In the genomic region with DNA sequence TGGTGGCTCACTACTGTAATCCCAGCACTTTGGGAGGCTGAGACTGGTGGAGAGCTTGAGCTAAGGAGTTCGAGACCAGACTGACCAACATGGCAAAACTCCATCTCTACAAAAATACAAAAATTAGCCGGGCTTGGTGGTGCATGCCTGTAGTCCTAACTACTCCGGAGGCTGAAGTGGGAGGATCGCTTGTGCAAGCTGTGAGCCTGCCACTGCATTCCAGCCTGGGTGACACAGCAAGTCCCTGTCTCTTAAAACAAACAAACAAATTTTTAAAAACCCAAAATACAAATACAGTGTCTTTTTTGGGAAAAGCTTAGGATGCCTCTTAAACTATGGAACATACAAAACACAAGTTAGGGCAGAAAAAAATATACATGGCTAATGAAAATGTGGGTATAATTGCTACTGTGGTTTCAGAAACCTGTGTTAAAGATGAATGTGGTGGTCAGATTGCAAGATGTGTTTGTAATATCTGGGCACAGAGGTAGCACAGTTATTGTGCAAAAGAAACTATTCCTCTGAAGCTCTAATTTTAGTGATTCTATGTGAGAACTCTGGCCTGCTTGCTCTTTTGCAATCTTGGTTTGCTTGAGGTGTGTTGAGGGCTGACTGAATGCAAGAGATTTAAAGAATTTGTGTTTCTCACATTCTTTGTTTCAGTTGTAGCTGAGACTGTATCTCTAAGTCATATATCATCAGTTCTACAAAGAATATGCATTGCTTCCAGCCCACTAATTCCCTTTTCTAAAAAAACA, we compare ENCODE assay signal across 21 cellular contexts. TPM values are rescaled to one million over a fixed set of nuclear protein-coding genes. Genes with fewer than 3 reads are reported as not detected.
A peak's percentile ranks its signal among the peaks of the same experiment; 100 is the strongest.
DNase-seq lines count a peak whose midpoint lies in the region; ATAC-seq, FAIRE-seq and TF ChIP-seq lines count a peak whose summit lies in the region.
"Had no signal": no experiment of that assay in that cellular context is flagged by ENCODE, and none has a peak within 500 bp of the region (broad histone marks: within the 10 kb centered on the region; RNA-seq: fewer than 3 reads in every experiment).

No MANE protein-coding gene starts in this region.

- CTCF ChIA-PET in A549 (lab: Yijun Ruan, JAX) = interaction anchor here (0.7 to 12.4 kb wide), 3 partner anchors 26 to 170 kb away, joined by 3 to 182 read pairs (median 5); no protein-coding TSS in a partner anchor
- CTCF ChIA-PET in activated CD8-positive, alpha-beta memory T cell treated with anti-CD3 and anti-CD28 coated beads, Interleukin-2, amount 10 ng/mL, durations not matched to agents 7 days and 5 days (lab: Charles Lee) = interaction anchor here (1.2 to 2.8 kb wide), 3 partner anchors 28 to 149 kb away, joined by 3 to 9 read pairs (median 5); no protein-coding TSS in a partner anchor

- DNase-seq in A549 (ENCODE audit: low read depth in 1 of 2, low spot score in 1 of 2) (peak in 1 of 2 experiments; percentile 39), H54 (ENCODE audit: insufficient read length, low spot score) (no peak), astrocyte (ENCODE audit: low read depth) (peak; percentile 80), mesenchymal stem cell (peak; percentile 66), medulla oblongata (ENCODE audit: extremely low spot score) (no peak)
- DNase-seq in stimulated activated effector memory CD8-positive, alpha-beta T cell treated with anti-CD3 and anti-CD28 coated beads, Interleukin-12 subunit alpha, Interleukin-12 subunit beta, amount 100 ng/mL, for 72 hours (ENCODE audit: low spot score in 2 of 2) = no peak
- no peak for DNase-seq in activated CD8-positive, alpha-beta memory T cell treated with anti-CD3 and anti-CD28 coated beads, Interleukin-2, amount 10 ng/mL, durations not matched to agents 7 days and 5 days
- DNase-seq: activated CD4-positive, alpha-beta T cell treated with anti-CD3 and anti-CD28 coated beads for 1 hour; colonic mucosa; erythroblast; KG1; left ventricle myocardium superior; NCI-H187; NCI-H526; stimulated activated CD4-positive, alpha-beta T cell treated with anti-CD3 and anti-CD28 coated beads, Interleukin-4, amount 100 ng/mL, for 4 hours; uterus had no signal

- H3K9me3 Mint-ChIP-seq in astrocyte (ENCODE audit: unreplicated experiment) = peaks cover 6% of the 10 kb centered on the region
- no peaks in the 10 kb centered on the region for H3K9me3 Mint-ChIP-seq in stimulated activated effector memory CD8-positive, alpha-beta T cell treated with anti-CD3 and anti-CD28 coated beads, Interleukin-12 subunit alpha, Interleukin-12 subunit beta, amount 100 ng/mL, for 72 hours
- H3K9me3 Mint-ChIP-seq in activated CD8-positive, alpha-beta memory T cell treated with anti-CD3 and anti-CD28 coated beads, Interleukin-2, amount 10 ng/mL, durations not matched to agents 7 days and 5 days (ENCODE audit: low read depth) = no peaks in the 10 kb centered on the region

- POLR2A ChIA-PET in A549 (lab: Yijun Ruan, JAX) = interaction anchor here (0.7 to 0.8 kb wide), 2 partner anchors 17 to 31 kb away, joined by 3 read pairs; no protein-coding TSS in a partner anchor

- peak overlapping the region; percentile 41 for H3K4me2 ChIP-seq in A549
- no peak overlapping the region for H3K4me2 ChIP-seq in astrocyte (ENCODE audit: low read length)
- H3K4me2 ChIP-seq in mesenchymal stem cell (ENCODE audit: low read length, poor library complexity, severe bottlenecking) = no peak overlapping the region
- H3K4me2 ChIP-seq: hepatocyte had no signal

- no peak overlapping the region for H3K18ac ChIP-seq in mesenchymal stem cell (ENCODE audit: low read depth in 1 of 2, low read length in 2 of 2)

- H3K27ac ChIP-seq in A549 (peak overlapping the region; percentile 35 to 72; a peak in 5 of 6 replicates), astrocyte (ENCODE audit: low read depth, low read length) (no peak overlapping the region), mesenchymal stem cell (ENCODE audit: low read length, poor library complexity, severe bottlenecking) (peak overlapping the region; percentile 38)
- H3K27ac ChIP-seq: colonic mucosa, hepatocyte, uterus had no signal

- H3K79me1 ChIP-seq in mesenchymal stem cell (replicated peaks; ENCODE audit: low read length, poor library complexity, severe bottlenecking) = no peaks in the 10 kb centered on the region

- H3K4me1 Mint-ChIP-seq in astrocyte (ENCODE audit: low read depth, unreplicated experiment) = peaks cover 8% of the 10 kb centered on the region
- H3K4me1 Mint-ChIP-seq in stimulated activated effector memory CD8-positive, alpha-beta T cell treated with anti-CD3 and anti-CD28 coated beads, Interleukin-12 subunit alpha, Interleukin-12 subunit beta, amount 100 ng/mL, for 72 hours = peaks cover 25% of the 10 kb centered on the region
- peaks cover 22% of the 10 kb centered on the region for H3K4me1 Mint-ChIP-seq in activated CD8-positive, alpha-beta memory T cell treated with anti-CD3 and anti-CD28 coated beads, Interleukin-2, amount 10 ng/mL, durations not matched to agents 7 days and 5 days

- 35% methylated on average over 4 of the region's 4 CpGs for WGBS in A549 (ENCODE audit: missing lambda C conversion rate)
- WGBS in mesenchymal stem cell = 45% methylated on average over 4 of the region's 4 CpGs

- H4K20me1 ChIP-seq in astrocyte (ENCODE audit: insufficient read depth, low read length) = peaks cover under 1% of the 10 kb centered on the region

- no peak overlapping the region for H2AFZ ChIP-seq in astrocyte (ENCODE audit: low read depth, low read length)
- H2AFZ ChIP-seq in mesenchymal stem cell (ENCODE audit: low read depth, low read length) = no peak overlapping the region
- H2AFZ ChIP-seq: hepatocyte had no signal

- H2AK5ac ChIP-seq in mesenchymal stem cell (ENCODE audit: low read length, severe bottlenecking) = no peak overlapping the region

- H3K23ac ChIP-seq in mesenchymal stem cell (ENCODE audit: low read length in 2 of 2) = no peak overlapping the region

- TF ChIP-seq EP300 in A549 (IDR thresholded peaks at IDR 0.05) = no peak

- H2BK12ac ChIP-seq in mesenchymal stem cell (ENCODE audit: low read length in 2 of 2) = no peak overlapping the region

- H3K9ac ChIP-seq in astrocyte (ENCODE audit: low read length) (no peak overlapping the region), mesenchymal stem cell (ENCODE audit: low read length) (no peak overlapping the region)

- no peak overlapping the region for H4K8ac ChIP-seq in mesenchymal stem cell (ENCODE audit: low read length)

- H3K4me3 Mint-ChIP-seq in astrocyte (ENCODE audit: unreplicated experiment) = no peak overlapping the region
- no peak overlapping the region for H3K4me3 Mint-ChIP-seq in stimulated activated effector memory CD8-positive, alpha-beta T cell treated with anti-CD3 and anti-CD28 coated beads, Interleukin-12 subunit alpha, Interleukin-12 subunit beta, amount 100 ng/mL, for 72 hours
- H3K4me3 Mint-ChIP-seq in activated CD8-positive, alpha-beta memory T cell treated with anti-CD3 and anti-CD28 coated beads, Interleukin-2, amount 10 ng/mL, durations not matched to agents 7 days and 5 days = no peak overlapping the region
- H3K4me3 Mint-ChIP-seq: activated naive CD8-positive, alpha-beta T cell; T-helper 1 cell treated with Interleukin-12 subunit alpha and Interleukin-12 subunit beta and Interleukin-4 antibody, amounts not matched to agents 30 μg/mL and 1 μg/mL, for 36 hours had no signal

- no peak overlapping the region for H3K14ac ChIP-seq in mesenchymal stem cell (ENCODE audit: low read length in 2 of 2)

- TF ChIP-seq CTCF in A549 (IDR thresholded peaks at IDR 0.05) = no peak
- no peak for TF ChIP-seq CTCF in astrocyte (IDR thresholded peaks at IDR 0.05; ENCODE audit: insufficient read depth, low read depth, low read length)

- FAIRE-seq in A549 (lab: Jason Lieb, UNC) (no peak), H54 (lab: Jason Lieb, UNC) (peak; percentile 69), astrocyte (lab: Jason Lieb, UNC) (peak; percentile 43)
- FAIRE-seq: RCC 7860 had no signal

- H2BK15ac ChIP-seq in mesenchymal stem cell (ENCODE audit: low read depth, poor library complexity, severe bottlenecking) = no peak overlapping the region

- no peak overlapping the region for H3K4ac ChIP-seq in mesenchymal stem cell (ENCODE audit: low read depth in 1 of 2, low read length in 2 of 2)

- H3K36me3 ChIP-seq in astrocyte (ENCODE audit: insufficient read depth, low read length) = no peaks in the 10 kb centered on the region
- peaks cover 0 to 5% of the 10 kb centered on the region in 2 experiments for H3K36me3 ChIP-seq in mesenchymal stem cell (ENCODE audit: control insufficient read depth in 1 of 2, insufficient read depth in 2 of 2, low read depth in 1 of 2, low read length in 2 of 2)
- H3K36me3 ChIP-seq: colonic mucosa, uterus had no signal

- peaks cover 10% of the 10 kb centered on the region for H3K79me2 ChIP-seq in astrocyte (ENCODE audit: insufficient read depth, low read length)
- H3K79me2 ChIP-seq: hepatocyte had no signal

- peak overlapping the region; percentile 83 for H3K27ac Mint-ChIP-seq in astrocyte (ENCODE audit: unreplicated experiment)
- no peak overlapping the region for H3K27ac Mint-ChIP-seq in stimulated activated effector memory CD8-positive, alpha-beta T cell treated with anti-CD3 and anti-CD28 coated beads, Interleukin-12 subunit alpha, Interleukin-12 subunit beta, amount 100 ng/mL, for 72 hours
- H3K27ac Mint-ChIP-seq in activated CD8-positive, alpha-beta memory T cell treated with anti-CD3 and anti-CD28 coated beads, Interleukin-2, amount 10 ng/mL, durations not matched to agents 7 days and 5 days = no peak overlapping the region
- H3K27ac Mint-ChIP-seq: activated naive CD8-positive, alpha-beta T cell; T-helper 1 cell treated with Interleukin-12 subunit alpha and Interleukin-12 subunit beta and Interleukin-4 antibody, amounts not matched to agents 30 μg/mL and 1 μg/mL, for 36 hours had no signal

- no peak for ATAC-seq in A549
- ATAC-seq in stimulated activated effector memory CD8-positive, alpha-beta T cell treated with anti-CD3 and anti-CD28 coated beads, Interleukin-12 subunit alpha, Interleukin-12 subunit beta, amount 100 ng/mL, for 72 hours = no peak
- no peak for ATAC-seq in HG02840 (IDR thresholded peaks at IDR 0.05; ENCODE audit: low FRiP score, unreplicated experiment)
- no peak for ATAC-seq in activated CD8-positive, alpha-beta memory T cell treated with anti-CD3 and anti-CD28 coated beads, Interleukin-2, amount 10 ng/mL, durations not matched to agents 7 days and 5 days
- ATAC-seq: left ventricle myocardium superior had no signal

- peaks cover 6% of the 10 kb centered on the region; the same call in 2 of the 3 replicates for H3K9me3 ChIP-seq in A549
- peaks cover 10% of the 10 kb centered on the region for H3K9me3 ChIP-seq in astrocyte (ENCODE audit: insufficient read depth, low read depth, low read length)
- H3K9me3 ChIP-seq in mesenchymal stem cell (ENCODE audit: control insufficient read depth, low read length) = peaks cover 8% of the 10 kb centered on the region
- H3K9me3 ChIP-seq: colonic mucosa, uterus had no signal

- H3K4me1 ChIP-seq in A549 (peaks cover 13% of the 10 kb centered on the region; the same call in 2 of the 3 replicates), astrocyte (ENCODE audit: insufficient read depth, low read length) (peaks cover 10% of the 10 kb centered on the region), mesenchymal stem cell (ENCODE audit: control insufficient read depth, insufficient read depth, low read depth, low read length) (peaks cover 3% of the 10 kb centered on the region)
- H3K4me1 ChIP-seq: colonic mucosa, uterus had no signal

- no peak overlapping the region for H3K4me3 ChIP-seq in A549
- no peak overlapping the region for H3K4me3 ChIP-seq in astrocyte (ENCODE audit: insufficient read depth, low read depth, low read length)
- H3K4me3 ChIP-seq in mesenchymal stem cell (ENCODE audit: insufficient read depth in 1 of 2, low read depth in 1 of 2, low read length in 2 of 2) = no peak overlapping the region
- H3K4me3 ChIP-seq: colonic mucosa, hepatocyte, uterus had no signal

- TF ChIP-seq POLR2A in A549 (IDR thresholded peaks at IDR 0.05; ENCODE audit: low read length) (no peak), H54 (IDR thresholded peaks at IDR 0.05; ENCODE audit: low read depth, low read length) (no peak)

- H4K91ac ChIP-seq in mesenchymal stem cell (ENCODE audit: low read length) = no peak overlapping the region

- TF ChIP-seq RAD21 in A549 (conservative IDR thresholded peaks at IDR 0.05 in 1 of 2, IDR thresholded peaks at IDR 0.05 in 1 of 2) = no peak

- H2BK120ac ChIP-seq in mesenchymal stem cell (ENCODE audit: low read depth, low read length) = no peak overlapping the region

- H3K36me3 Mint-ChIP-seq in astrocyte (ENCODE audit: low read depth, unreplicated experiment) = peaks cover 5% of the 10 kb centered on the region
- peaks cover 17% of the 10 kb centered on the region for H3K36me3 Mint-ChIP-seq in stimulated activated effector memory CD8-positive, alpha-beta T cell treated with anti-CD3 and anti-CD28 coated beads, Interleukin-12 subunit alpha, Interleukin-12 subunit beta, amount 100 ng/mL, for 72 hours
- peaks cover 10% of the 10 kb centered on the region for H3K36me3 Mint-ChIP-seq in activated CD8-positive, alpha-beta memory T cell treated with anti-CD3 and anti-CD28 coated beads, Interleukin-2, amount 10 ng/mL, durations not matched to agents 7 days and 5 days
- H3K36me3 Mint-ChIP-seq: activated naive CD8-positive, alpha-beta T cell had no signal

- H3K27me3 Mint-ChIP-seq in astrocyte (ENCODE audit: low read depth, unreplicated experiment) = no peaks in the 10 kb centered on the region
- H3K27me3 Mint-ChIP-seq in activated CD8-positive, alpha-beta memory T cell treated with anti-CD3 and anti-CD28 coated beads, Interleukin-2, amount 10 ng/mL, durations not matched to agents 7 days and 5 days = peaks cover 17% of the 10 kb centered on the region

- no peak overlapping the region for H2BK5ac ChIP-seq in mesenchymal stem cell (ENCODE audit: low read depth, low read length, poor library complexity, severe bottlenecking)

- H3K27me3 ChIP-seq in astrocyte (ENCODE audit: insufficient read depth, low read length) = peaks cover 10% of the 10 kb centered on the region
- H3K27me3 ChIP-seq in mesenchymal stem cell (ENCODE audit: control insufficient read depth in 1 of 2, insufficient read depth in 1 of 2, low read length in 2 of 2) = peaks cover 0 to 10% of the 10 kb centered on the region in 2 experiments
- H3K27me3 ChIP-seq: colonic mucosa, hepatocyte, uterus had no signal

RNA-seq across cellular contexts. Expression of gene HSPA2, which starts 3.9 kb away (rescaled TPM):
- polyA plus RNA-seq in A549 (2011; rRNA removed) (50.0 and 59.9 TPM in 2 replicates), A549 (2017; fragmentation: RNase III; extraction: RNeasy Plus Mini Kit Qiagen cat#74134 plus additional on column Dnase treatment) (144 to 171 TPM (median 156 TPM) in 3 replicates)
- 82.2 and 102 TPM in 2 replicates for polyA plus RNA-seq in A549 (2012; cell fraction: cytosol; rRNA removed)
- 122 and 164 TPM in 2 replicates for polyA plus RNA-seq in A549 (2012; cell fraction: nucleus; rRNA removed)
- polyA minus RNA-seq in A549 (2011; rRNA and poly(A)+ RNA removed) = 65.0 and 77.8 TPM in 2 replicates
- total RNA-seq in astrocyte = 2.8 and 3.5 TPM in 2 replicates
- polyA plus RNA-seq in mesenchymal stem cell (2013, experiment 1 of 2) = 2.0 TPM
- polyA plus RNA-seq in mesenchymal stem cell (2013, experiment 2 of 2) = 2.4 TPM
- total RNA-seq in activated CD8-positive, alpha-beta memory T cell treated with anti-CD3 and anti-CD28 coated beads, Interleukin-2, amount 10 ng/mL, durations not matched to agents 7 days and 5 days = 1 to 10 TPM; 7.2 to 7.3 TPM

RNA-seq across cellular contexts. Expression of gene PPP1R36, which starts 13.1 kb away (rescaled TPM):
- polyA plus RNA-seq in A549 (2011; rRNA removed) (0.26 and 0.47 TPM in 2 replicates), A549 (2017; fragmentation: RNase III; extraction: RNeasy Plus Mini Kit Qiagen cat#74134 plus additional on column Dnase treatment) (0.08 to 0.48 TPM (median 0.21 TPM) in 3 replicates)
- 0.05 TPM in 1 of 2 replicates, not detected in the other for polyA plus RNA-seq in A549 (2012; cell fraction: cytosol; rRNA removed)
- 0.06 TPM in 1 of 2 replicates, not detected in the other for polyA plus RNA-seq in A549 (2012; cell fraction: nucleus; rRNA removed)
- polyA minus RNA-seq in A549 (2011; rRNA and poly(A)+ RNA removed) = 1.2 TPM in 1 of 2 replicates, not detected in the other
- 0.91 and 0.94 TPM in 2 replicates for total RNA-seq in astrocyte
- polyA plus RNA-seq in mesenchymal stem cell (2013, experiment 1 of 2) = 0.91 TPM
- 0.70 TPM for polyA plus RNA-seq in mesenchymal stem cell (2013, experiment 2 of 2)
- total RNA-seq in activated CD8-positive, alpha-beta memory T cell treated with anti-CD3 and anti-CD28 coated beads, Interleukin-2, amount 10 ng/mL, durations not matched to agents 7 days and 5 days = not detected
- total RNA-seq: left ventricle myocardium superior had no signal
- polyA plus RNA-seq: hepatocyte had no signal

RNA-seq across cellular contexts. Expression of gene ZBTB1, which starts 32.1 kb away (rescaled TPM):
- polyA plus RNA-seq in A549 (2011; rRNA removed) (37.1 and 49.2 TPM in 2 replicates), A549 (2017; fragmentation: RNase III; extraction: RNeasy Plus Mini Kit Qiagen cat#74134 plus additional on column Dnase treatment) (31.3 to 38.4 TPM (median 33.8 TPM) in 3 replicates)
- polyA plus RNA-seq in A549 (2012; cell fraction: cytosol; rRNA removed) = 7.1 and 7.4 TPM in 2 replicates
- polyA plus RNA-seq in A549 (2012; cell fraction: nucleus; rRNA removed) = 7.8 and 11.0 TPM in 2 replicates
- polyA minus RNA-seq in A549 (2011; rRNA and poly(A)+ RNA removed) = 23.6 and 25.0 TPM in 2 replicates
- 43.0 and 45.2 TPM in 2 replicates for total RNA-seq in astrocyte
- polyA plus RNA-seq in mesenchymal stem cell (2013, experiment 1 of 2) = 26.9 TPM
- polyA plus RNA-seq in mesenchymal stem cell (2013, experiment 2 of 2) = 27.7 TPM
- total RNA-seq in activated CD8-positive, alpha-beta memory T cell treated with anti-CD3 and anti-CD28 coated beads, Interleukin-2, amount 10 ng/mL, durations not matched to agents 7 days and 5 days = 10 to 100 TPM; 73.3 to 84.2 TPM

RNA-seq across cellular contexts. Expression of gene ZBTB25, which starts 33.0 kb away (rescaled TPM):
- 15.0 and 16.1 TPM in 2 replicates for polyA plus RNA-seq in A549 (2011; rRNA removed)
- 5.1 and 5.5 TPM in 2 replicates for polyA plus RNA-seq in A549 (2012; cell fraction: cytosol; rRNA removed)
- polyA plus RNA-seq in A549 (2012; cell fraction: nucleus; rRNA removed) = 4.8 and 5.5 TPM in 2 replicates
- 4.6 to 5.4 TPM (median 5.3 TPM) in 3 replicates for polyA plus RNA-seq in A549 (2017; fragmentation: RNase III; extraction: RNeasy Plus Mini Kit Qiagen cat#74134 plus additional on column Dnase treatment)
- 21.9 and 29.5 TPM in 2 replicates for polyA minus RNA-seq in A549 (2011; rRNA and poly(A)+ RNA removed)
- total RNA-seq in astrocyte = 9.5 and 9.7 TPM in 2 replicates
- 5.2 TPM for polyA plus RNA-seq in mesenchymal stem cell (2013, experiment 1 of 2)
- polyA plus RNA-seq in mesenchymal stem cell (2013, experiment 2 of 2) = 5.1 TPM
- total RNA-seq in activated CD8-positive, alpha-beta memory T cell treated with anti-CD3 and anti-CD28 coated beads, Interleukin-2, amount 10 ng/mL, durations not matched to agents 7 days and 5 days = 10 to 100 TPM; 31.4 to 42.8 TPM

Comparison
In these comparisons a context has a peak if more than half of its experiments do, and no peak if none do; other contexts are left out.
1. DNase-seq: peak in astrocyte (single experiment) and mesenchymal stem cell (single experiment); none in H54 (single experiment), stimulated activated effector memory CD8-positive, alpha-beta T cell treated with anti-CD3 and anti-CD28 coated beads, Interleukin-12 subunit alpha, Interleukin-12 subunit beta, amount 100 ng/mL, for 72 hours (0 of 2), medulla oblongata (single experiment) and activated CD8-positive, alpha-beta memory T cell treated with anti-CD3 and anti-CD28 coated beads, Interleukin-2, amount 10 ng/mL, durations not matched to agents 7 days and 5 days (single experiment).